ENCODE assay signal across 13 cellular contexts in the genomic region with DNA sequence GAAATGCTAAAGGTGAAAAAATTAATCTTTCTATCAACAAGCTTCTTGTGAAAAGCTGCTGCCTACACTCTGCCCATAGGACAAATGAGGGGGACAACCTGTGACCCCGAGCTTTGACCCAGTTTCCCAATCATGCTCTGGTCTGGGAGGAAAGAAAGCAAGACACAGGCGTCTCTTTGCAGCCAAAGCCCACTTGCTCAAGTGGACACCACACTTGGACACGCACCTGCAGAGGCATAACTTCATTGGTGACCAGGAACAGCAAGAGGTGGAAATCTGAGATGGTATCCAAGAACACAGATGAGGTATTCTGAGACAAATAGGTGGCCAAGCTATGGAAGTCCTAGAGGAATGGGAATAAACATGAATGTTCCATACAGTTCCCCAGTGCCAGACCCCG. TPM values are rescaled to one million over a fixed set of nuclear protein-coding genes. Genes with fewer than 3 reads are reported as not detected.
DNase-seq lines count a peak whose midpoint lies in the region; ATAC-seq and TF ChIP-seq lines count a peak whose summit lies in the region.
"Had no signal": no experiment of that assay in that cellular context is flagged by ENCODE, and none has a peak within 500 bp of the region (broad histone marks: within the 10 kb centered on the region; RNA-seq: fewer than 3 reads in every experiment).

No MANE protein-coding gene starts in this region.

- H3K27me3 ChIP-seq in ACC112 (ENCODE audit: insufficient read depth, low read length) (no peaks in the 10 kb centered on the region), PC-3 (ENCODE audit: low read length) (no peaks in the 10 kb centered on the region), esophagus muscularis mucosa (no peaks in the 10 kb centered on the region), prostate gland (replicated peaks; ENCODE audit: insufficient read depth) (no peaks in the 10 kb centered on the region), MM.1S (replicated peaks; ENCODE audit: insufficient read depth, low read length) (no peaks in the 10 kb centered on the region)
- H3K27me3 ChIP-seq in effector memory CD4-positive, alpha-beta T cell (replicated peaks; ENCODE audit: control insufficient read depth, insufficient read depth, low read length, poor library complexity, severe bottlenecking), result no peaks in the 10 kb centered on the region

- ATAC-seq in PC-3, result peak; percentile 8

- H3K4me3 ChIP-seq in ACC112 (ENCODE audit: low read depth, low read length), result peak overlapping the region; percentile 63
- H3K4me3 ChIP-seq in PC-3 (ENCODE audit: low read length), result peak overlapping the region; percentile 29
- peak overlapping the region in 2 of 4 donors; percentile 1 to 43 for H3K4me3 ChIP-seq in esophagus muscularis mucosa
- H3K4me3 ChIP-seq in prostate gland, result peak overlapping the region in 1 of 2 donors; percentile 12
- no peak overlapping the region for H3K4me3 ChIP-seq in effector memory CD4-positive, alpha-beta T cell (ENCODE audit: insufficient read depth, low read depth, low read length, poor library complexity, severe bottlenecking)
- no peak overlapping the region for H3K4me3 ChIP-seq in MM.1S (ENCODE audit: low read length)

- H3K4me2 ChIP-seq in PC-3 (ENCODE audit: low read length), result peak overlapping the region; percentile 76
- H3K4me2 ChIP-seq in MM.1S (ENCODE audit: low read depth, low read length), result no peak overlapping the region

- peaks cover 24% of the 10 kb centered on the region for H4K20me1 ChIP-seq in PC-3 (ENCODE audit: low read length)
- no peaks in the 10 kb centered on the region for H4K20me1 ChIP-seq in MM.1S (ENCODE audit: insufficient read depth, low read length)

- peaks cover 3% of the 10 kb centered on the region for H3K79me2 ChIP-seq in ACC112 (ENCODE audit: control insufficient read depth, insufficient read depth, low read length, unreplicated experiment)
- peaks cover 13% of the 10 kb centered on the region for H3K79me2 ChIP-seq in PC-3 (ENCODE audit: low read length)
- H3K79me2 ChIP-seq in MM.1S (ENCODE audit: low read length), result 0 out of 2 replicates have a peak, but pooled peaks cover 3% of the 10 kb centered on the region

- H3K27ac ChIP-seq in ACC112 (ENCODE audit: low read depth, low read length) (peak overlapping the region; percentile 69), PC-3 (ENCODE audit: low read length) (peak overlapping the region; percentile 63), esophagus muscularis mucosa (replicated peaks in 1 of 4) (peak overlapping the region; percentile 66 to 86 (median 74)), prostate gland (peak overlapping the region; percentile 66 to 74), MM.1S (ENCODE audit: low read length) (no peak overlapping the region)
- no peak overlapping the region for H3K27ac ChIP-seq in effector memory CD4-positive, alpha-beta T cell (ENCODE audit: insufficient read depth, low read length, poor library complexity, severe bottlenecking)

- H3K9ac ChIP-seq in PC-3 (ENCODE audit: low read length), result no peak overlapping the region
- no peak overlapping the region for H3K9ac ChIP-seq in MM.1S (ENCODE audit: low read length)

- H3K36me3 ChIP-seq in ACC112 (ENCODE audit: insufficient read depth, low read length) (peaks cover 24% of the 10 kb centered on the region), PC-3 (ENCODE audit: low read depth, low read length) (peaks cover 76% of the 10 kb centered on the region), esophagus muscularis mucosa (peaks cover 66 to 97% (median 86%) of the 10 kb centered on the region in 4 donors), prostate gland (peaks cover 3 to 13% of the 10 kb centered on the region in 2 donors), MM.1S (replicated peaks; ENCODE audit: insufficient read depth, low read length) (peaks cover 5% of the 10 kb centered on the region)
- H3K36me3 ChIP-seq in effector memory CD4-positive, alpha-beta T cell (ENCODE audit: control insufficient read depth, insufficient read depth, low read length), result peaks cover 84% of the 10 kb centered on the region

- TF ChIP-seq CTCF in PC-3 (conservative IDR thresholded peaks at IDR 0.05; ENCODE audit: low read depth, low read length) (no peak), esophagus muscularis mucosa (IDR thresholded peaks at IDR 0.05) (no peak), prostate gland (IDR thresholded peaks at IDR 0.05) (no peak), MM.1S (IDR thresholded peaks at IDR 0.05; ENCODE audit: low read length) (no peak)

- CTCF ChIA-PET in PC-3 (lab: Charles Lee), result interaction anchor here (1.0 kb wide), 1 partner anchor 48 kb away, joined by 3 read pairs; no protein-coding TSS in a partner anchor

- H3K9me3 ChIP-seq in PC-3 (ENCODE audit: low read length) (no peaks in the 10 kb centered on the region), esophagus muscularis mucosa (no peaks in the 10 kb centered on the region), prostate gland (no peaks in the 10 kb centered on the region), MM.1S (replicated peaks; ENCODE audit: insufficient read depth, low read length) (no peaks in the 10 kb centered on the region)
- H3K9me3 ChIP-seq in effector memory CD4-positive, alpha-beta T cell (ENCODE audit: control insufficient read depth, low read length), result no peaks in the 10 kb centered on the region

- peaks cover 59% of the 10 kb centered on the region for H3K4me1 ChIP-seq in ACC112 (ENCODE audit: control insufficient read depth, insufficient read depth, low read length, unreplicated experiment)
- H3K4me1 ChIP-seq in PC-3 (ENCODE audit: insufficient read depth, low read length), result peaks cover 30% of the 10 kb centered on the region
- H3K4me1 ChIP-seq in esophagus muscularis mucosa, result peaks cover 22 to 37% (median 34%) of the 10 kb centered on the region in 4 donors
- peaks cover 20% of the 10 kb centered on the region for H3K4me1 ChIP-seq in prostate gland (replicated peaks)
- H3K4me1 ChIP-seq in effector memory CD4-positive, alpha-beta T cell (ENCODE audit: control insufficient read depth, insufficient read depth, low read length, poor library complexity, severe bottlenecking), result no peaks in the 10 kb centered on the region
- no peaks in the 10 kb centered on the region for H3K4me1 ChIP-seq in MM.1S (ENCODE audit: low read length)

- no TSS peak for BruUV-seq in PC-3 (replicated peaks; lab: Mats Ljungman, UMichigan)

- intact Hi-C loops in PC-3 (cut with micrococcal nuclease) (loop anchor here (1.0 kb wide), 1 partner anchor 9 kb away; no protein-coding TSS in a partner anchor), esophagus muscularis mucosa (cut with DNase I) (no loop called here), prostate gland (cut with DNase I) (loop anchor here (5.0 kb wide), 1 partner anchor 50 kb away; no protein-coding TSS in a partner anchor)

- peaks cover 11% of the 10 kb centered on the region for H3F3A ChIP-seq in PC-3 (ENCODE audit: low read length, unreplicated experiment)
- H3F3A ChIP-seq in MM.1S (ENCODE audit: insufficient read depth, low read length), result no peaks in the 10 kb centered on the region

- H2AFZ ChIP-seq in ACC112 (ENCODE audit: low read length, unreplicated experiment) (no peak overlapping the region), PC-3 (ENCODE audit: low read length) (no peak overlapping the region), MM.1S (ENCODE audit: low read length) (no peak overlapping the region)

- DNase-seq in PC-3 (no peak), esophagus muscularis mucosa (ENCODE audit: extremely low spot score) (no peak), prostate gland (ENCODE audit: low spot score) (no peak), NCI-H1092 treated with DMSO at 0.1 percent for 48 hours (lab: John Stamatoyannopoulos, UW) (no peak), MM.1S (no peak)
- no peak for DNase-seq in effector memory CD4-positive, alpha-beta T cell
- DNase-seq in stimulated activated CD4-positive, alpha-beta T cell treated with anti-CD3 and anti-CD28 coated beads, Interleukin-2, amount 100 ng/mL, for 48 hours, result no peak
- DNase-seq: activated CD4-positive, alpha-beta T cell treated with anti-CD3 and anti-CD28 coated beads for 1 hour; activated naive CD4-positive, alpha-beta T cell; CD4-positive, CD25-positive, alpha-beta regulatory T cell; stimulated activated CD8-positive, alpha-beta memory T cell treated with anti-CD3 and anti-CD28 coated beads, Interleukin-4, amount 100 ng/mL, for 48 hours had no signal

- H3K9me2 ChIP-seq in PC-3 (replicated peaks; ENCODE audit: low read length) (no peaks in the 10 kb centered on the region), MM.1S (replicated peaks; ENCODE audit: insufficient read depth, low read length) (no peaks in the 10 kb centered on the region)

- no peak for TF ChIP-seq POLR2A in esophagus muscularis mucosa (IDR thresholded peaks at IDR 0.05; ENCODE audit: low read depth)
- no peak for TF ChIP-seq POLR2A in prostate gland (IDR thresholded peaks at IDR 0.05)

- POLR2A ChIA-PET in PC-3 (lab: Charles Lee; ENCODE audit: unreplicated experiment), result interaction anchor here (0.6 kb wide), 1 partner anchor 11 kb away, joined by 4 read pairs; no protein-coding TSS in a partner anchor

- TF ChIP-seq EP300 in esophagus muscularis mucosa (IDR thresholded peaks at IDR 0.05), result no peak

- 53% methylated on average over 4 of the region's 4 CpGs for WGBS in esophagus muscularis mucosa
- 28% methylated on average over 4 of the region's 4 CpGs for WGBS in prostate gland

RNA-seq across cellular contexts. Expression of a gene that starts 15.0 kb away (rescaled TPM):
- total RNA-seq in PC-3 (2014; rRNA removed) (23.3 and 34.6 TPM in 2 replicates), esophagus muscularis mucosa (10 to 100 TPM; 13.7 to 33.3 (median 18.6) TPM), prostate gland (10 to 100 TPM; 27.8 to 44.4 TPM)

RNA-seq across cellular contexts. Expression of a gene that starts 39.0 kb away (rescaled TPM):
- total RNA-seq in PC-3 (2014; rRNA removed) (0.87 and 2.4 TPM in 2 replicates), esophagus muscularis mucosa (1 to 10 TPM; 1.2 to 2.4 (median 1.7) TPM), prostate gland (1 to 10 TPM; 3.1 to 5.6 TPM)
- total RNA-seq: RPMI7951 had no signal

RNA-seq across cellular contexts. Expression of a gene that starts 54.6 kb away (rescaled TPM):
- total RNA-seq in PC-3 (2014; rRNA removed) (4,503 and 4,798 TPM in 2 replicates), esophagus muscularis mucosa (1,000 to 10,000 TPM in 3 of 4 donors, 100 to 1,000 TPM in 1; 972 to 1,850 (median 1,126) TPM), prostate gland (1,000 to 10,000 TPM; 2,438 to 3,181 TPM)

Comparison
In these comparisons a context has a peak if more than half of its experiments do, and no peak if none do; other contexts are left out.
1. H3K27ac ChIP-seq: peak in ACC112 (single experiment), PC-3 (single experiment), esophagus muscularis mucosa (4 of 4) and prostate gland (2 of 2); none in effector memory CD4-positive, alpha-beta T cell (single experiment) and MM.1S (single experiment).
2. H3K4me3 ChIP-seq: peak in ACC112 (single experiment) and PC-3 (single experiment); none in effector memory CD4-positive, alpha-beta T cell (single experiment) and MM.1S (single experiment).